ENCODE assay signal across 9 cellular contexts in the genomic region with DNA sequence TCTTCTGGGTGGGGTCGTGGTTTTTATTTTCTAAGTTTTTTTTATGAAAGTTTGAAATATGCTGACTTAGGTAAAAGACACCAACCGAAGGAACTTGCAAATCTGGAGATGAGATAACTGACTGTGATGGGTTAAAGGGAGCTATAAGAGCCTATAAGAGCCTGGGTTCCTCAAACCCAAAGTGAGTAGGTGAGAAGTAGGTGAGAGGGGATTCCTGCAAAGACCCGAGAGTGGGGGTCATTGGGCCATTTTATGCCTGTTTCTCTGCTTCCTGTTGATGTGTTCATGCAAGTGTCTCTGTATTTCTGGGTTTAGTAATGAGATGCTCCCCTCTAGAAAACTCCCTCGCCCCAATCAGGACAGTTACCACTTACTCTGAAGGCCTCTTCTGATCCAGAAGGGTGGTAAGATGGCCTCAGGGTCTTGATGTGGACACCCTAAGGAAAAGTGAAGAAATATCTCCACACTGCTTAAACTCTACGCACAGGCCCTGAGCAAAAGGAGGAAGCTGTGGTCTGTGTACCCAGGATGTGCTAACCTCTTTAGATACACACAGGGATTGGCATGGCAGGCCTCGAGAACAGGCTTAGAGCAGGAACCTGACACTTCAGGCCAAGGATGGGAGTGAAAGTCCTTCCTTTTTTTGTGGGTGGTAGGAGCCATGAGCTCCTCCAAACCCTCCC. TPM values are rescaled to one million over a fixed set of nuclear protein-coding genes. Genes with fewer than 3 reads are reported as not detected.
DNase-seq lines count a peak whose midpoint lies in the region; ATAC-seq and TF ChIP-seq lines count a peak whose summit lies in the region.
"Had no signal": no experiment of that assay in that cellular context is flagged by ENCODE, and none has a peak within 500 bp of the region (broad histone marks: within the 10 kb centered on the region; RNA-seq: fewer than 3 reads in every experiment).

No MANE protein-coding gene starts in this region.

- H3K9me3 Mint-ChIP-seq in activated CD4-positive, alpha-beta T cell treated with anti-CD3 and anti-CD28 coated beads for 36 hours (ENCODE audit: low read depth), result no peaks in the 10 kb centered on the region
- H3K9me3 Mint-ChIP-seq in activated T-helper 1 cell treated with anti-CD3 and anti-CD28 coated beads, Interleukin-12 subunit alpha, Interleukin-12 subunit beta, Interleukin-2, Interleukin-4 antibody, amounts not matched to agents 30 ng/mL and 10 ng/mL and 1 ng/mL, durations not matched to agents 14 hours and 24 hours and 36 hours, result no peaks in the 10 kb centered on the region
- no peaks in the 10 kb centered on the region for H3K9me3 Mint-ChIP-seq in stimulated activated effector memory CD8-positive, alpha-beta T cell treated with anti-CD3 and anti-CD28 coated beads, Interleukin-12 subunit alpha, Interleukin-12 subunit beta, amount 100 ng/mL, for 72 hours

- POLR2A ChIA-PET in activated CD4-positive, alpha-beta T cell treated with anti-CD3 and anti-CD28 coated beads for 36 hours (lab: Charles Lee), result interaction anchor here (0.6 to 0.9 kb wide), 8 partner anchors 19 to 54 kb away, joined by 3 to 6 read pairs (median 3); no protein-coding TSS in a partner anchor

- H3K36me3 Mint-ChIP-seq in activated CD4-positive, alpha-beta T cell treated with anti-CD3 and anti-CD28 coated beads for 36 hours (ENCODE audit: low read depth), result peaks cover 17% of the 10 kb centered on the region
- H3K36me3 Mint-ChIP-seq in activated T-helper 1 cell treated with anti-CD3 and anti-CD28 coated beads, Interleukin-12 subunit alpha, Interleukin-12 subunit beta, Interleukin-2, Interleukin-4 antibody, amounts not matched to agents 30 ng/mL and 10 ng/mL and 1 ng/mL, durations not matched to agents 14 hours and 24 hours and 36 hours (ENCODE audit: low read depth), result peaks cover 25% of the 10 kb centered on the region
- H3K36me3 Mint-ChIP-seq in stimulated activated effector memory CD8-positive, alpha-beta T cell treated with anti-CD3 and anti-CD28 coated beads, Interleukin-12 subunit alpha, Interleukin-12 subunit beta, amount 100 ng/mL, for 72 hours, result peaks cover 42% of the 10 kb centered on the region

- H3K4me3 Mint-ChIP-seq in activated CD4-positive, alpha-beta T cell treated with anti-CD3 and anti-CD28 coated beads for 36 hours, result peak overlapping the region; percentile 90
- H3K4me3 Mint-ChIP-seq in activated T-helper 1 cell treated with anti-CD3 and anti-CD28 coated beads, Interleukin-12 subunit alpha, Interleukin-12 subunit beta, Interleukin-2, Interleukin-4 antibody, amounts not matched to agents 30 ng/mL and 10 ng/mL and 1 ng/mL, durations not matched to agents 14 hours and 24 hours and 36 hours, result peak overlapping the region; percentile 87
- H3K4me3 Mint-ChIP-seq in stimulated activated effector memory CD8-positive, alpha-beta T cell treated with anti-CD3 and anti-CD28 coated beads, Interleukin-12 subunit alpha, Interleukin-12 subunit beta, amount 100 ng/mL, for 72 hours, result peak overlapping the region; percentile 89

- no peaks in the 10 kb centered on the region for H3K36me3 ChIP-seq in right atrium auricular region

- DNase-seq in activated CD4-positive, alpha-beta T cell treated with anti-CD3 and anti-CD28 coated beads for 36 hours, result peak; percentile 49
- no peak for DNase-seq in activated CD4-positive, alpha-beta T cell treated with anti-CD3 and anti-CD28 coated beads, Interleukin-2, amount 50 U/mL, for 4 hours
- peak; percentile 38 for DNase-seq in activated T-helper 1 cell treated with anti-CD3 and anti-CD28 coated beads, Interleukin-12 subunit alpha, Interleukin-12 subunit beta, Interleukin-2, Interleukin-4 antibody, amounts not matched to agents 30 ng/mL and 10 ng/mL and 1 ng/mL, durations not matched to agents 14 hours and 24 hours and 36 hours (ENCODE audit: low spot score)
- DNase-seq in right atrium auricular region (ENCODE audit: low spot score), result no peak
- DNase-seq in stimulated activated effector memory CD8-positive, alpha-beta T cell treated with anti-CD3 and anti-CD28 coated beads, Interleukin-12 subunit alpha, Interleukin-12 subunit beta, amount 100 ng/mL, for 72 hours (ENCODE audit: low spot score in 2 of 2), result peak in 1 of 2 donors; percentile 73
- no peak for DNase-seq in NCI-H2029 (lab: John Stamatoyannopoulos, UW)
- no peak for DNase-seq in NCI-H187 treated with DMSO at 0.1 percent for 48 hours (lab: John Stamatoyannopoulos, UW)

- H3K4me1 Mint-ChIP-seq in activated CD4-positive, alpha-beta T cell treated with anti-CD3 and anti-CD28 coated beads for 36 hours, result peaks cover 58% of the 10 kb centered on the region
- H3K4me1 Mint-ChIP-seq in activated T-helper 1 cell treated with anti-CD3 and anti-CD28 coated beads, Interleukin-12 subunit alpha, Interleukin-12 subunit beta, Interleukin-2, Interleukin-4 antibody, amounts not matched to agents 30 ng/mL and 10 ng/mL and 1 ng/mL, durations not matched to agents 14 hours and 24 hours and 36 hours (ENCODE audit: low read depth), result peaks cover 74% of the 10 kb centered on the region
- H3K4me1 Mint-ChIP-seq in stimulated activated effector memory CD8-positive, alpha-beta T cell treated with anti-CD3 and anti-CD28 coated beads, Interleukin-12 subunit alpha, Interleukin-12 subunit beta, amount 100 ng/mL, for 72 hours, result peaks cover 69% of the 10 kb centered on the region

- ATAC-seq in activated CD4-positive, alpha-beta T cell treated with anti-CD3 and anti-CD28 coated beads for 36 hours, result peak; percentile 24
- ATAC-seq in HG03565 (IDR thresholded peaks at IDR 0.05; ENCODE audit: unreplicated experiment), result peak; percentile 20
- peak; percentile 36 for ATAC-seq in stimulated activated effector memory CD8-positive, alpha-beta T cell treated with anti-CD3 and anti-CD28 coated beads, Interleukin-12 subunit alpha, Interleukin-12 subunit beta, amount 100 ng/mL, for 72 hours

- H3K27me3 ChIP-seq in right atrium auricular region, result no peaks in the 10 kb centered on the region

- no peaks in the 10 kb centered on the region for H3K9me3 ChIP-seq in right atrium auricular region

- H3K4me1 ChIP-seq in right atrium auricular region, result peaks cover 0 to 37% of the 10 kb centered on the region in 2 donors

- H3K27ac Mint-ChIP-seq in activated CD4-positive, alpha-beta T cell treated with anti-CD3 and anti-CD28 coated beads for 36 hours, result peak overlapping the region; percentile 94
- H3K27ac Mint-ChIP-seq in activated T-helper 1 cell treated with anti-CD3 and anti-CD28 coated beads, Interleukin-12 subunit alpha, Interleukin-12 subunit beta, Interleukin-2, Interleukin-4 antibody, amounts not matched to agents 30 ng/mL and 10 ng/mL and 1 ng/mL, durations not matched to agents 14 hours and 24 hours and 36 hours, result peak overlapping the region; percentile 91
- H3K27ac Mint-ChIP-seq in stimulated activated effector memory CD8-positive, alpha-beta T cell treated with anti-CD3 and anti-CD28 coated beads, Interleukin-12 subunit alpha, Interleukin-12 subunit beta, amount 100 ng/mL, for 72 hours, result peak overlapping the region; percentile 97

- peak overlapping the region; percentile 84 to 90 for H3K27ac ChIP-seq in right atrium auricular region
- H3K27ac ChIP-seq: C4-2B had no signal

- intact Hi-C loops in activated CD4-positive, alpha-beta T cell treated with anti-CD3 and anti-CD28 coated beads for 36 hours (cut with DNase I, micrococcal nuclease), result loop anchor here (1.0 to 5.0 kb wide), 11 partner anchors 9 to 223 kb away; no protein-coding TSS in a partner anchor
- intact Hi-C loops in activated T-helper 1 cell treated with anti-CD3 and anti-CD28 coated beads, Interleukin-12 subunit alpha, Interleukin-12 subunit beta, Interleukin-2, Interleukin-4 antibody, amounts not matched to agents 30 ng/mL and 10 ng/mL and 1 ng/mL, durations not matched to agents 14 hours and 24 hours and 36 hours (cut with micrococcal nuclease), result loop anchor here (1.0 to 5.0 kb wide), 11 partner anchors 8 to 523 kb away; no protein-coding TSS in a partner anchor

- CTCF ChIA-PET in activated CD4-positive, alpha-beta T cell treated with anti-CD3 and anti-CD28 coated beads for 36 hours (lab: Charles Lee), result interaction anchor here (0.5 to 1.0 kb wide), 6 partner anchors 25 to 81 kb away, joined by 3 to 5 read pairs (median 4); no protein-coding TSS in a partner anchor

- H3K4me3 ChIP-seq in right atrium auricular region, result peak overlapping the region; percentile 67 to 68

- TF ChIP-seq CTCF in right atrium auricular region (IDR thresholded peaks at IDR 0.05), result no peak

- H3K27me3 Mint-ChIP-seq in activated CD4-positive, alpha-beta T cell treated with anti-CD3 and anti-CD28 coated beads for 36 hours, result peaks cover 9% of the 10 kb centered on the region
- peaks cover 15% of the 10 kb centered on the region for H3K27me3 Mint-ChIP-seq in activated T-helper 1 cell treated with anti-CD3 and anti-CD28 coated beads, Interleukin-12 subunit alpha, Interleukin-12 subunit beta, Interleukin-2, Interleukin-4 antibody, amounts not matched to agents 30 ng/mL and 10 ng/mL and 1 ng/mL, durations not matched to agents 14 hours and 24 hours and 36 hours (ENCODE audit: insufficient read depth)

RNA-seq across cellular contexts. Expression of a gene that starts 1.8 kb away (rescaled TPM):
- 10 to 100 TPM; 40.4 to 57.0 TPM for total RNA-seq in activated CD4-positive, alpha-beta T cell treated with anti-CD3 and anti-CD28 coated beads for 36 hours
- 40.7 and 41.5 TPM in 2 replicates for total RNA-seq in activated T-helper 1 cell treated with anti-CD3 and anti-CD28 coated beads, Interleukin-12 subunit alpha, Interleukin-12 subunit beta, Interleukin-2, Interleukin-4 antibody, amounts not matched to agents 30 ng/mL and 10 ng/mL and 1 ng/mL, durations not matched to agents 14 hours and 24 hours and 36 hours
- 10 to 100 TPM; 12.3 to 25.2 TPM for total RNA-seq in right atrium auricular region

Comparison
In these comparisons a context has a peak if more than half of its experiments do, and no peak if none do; other contexts are left out.
1. DNase-seq: peak in activated CD4-positive, alpha-beta T cell treated with anti-CD3 and anti-CD28 coated beads for 36 hours (single experiment) and activated T-helper 1 cell treated with anti-CD3 and anti-CD28 coated beads, Interleukin-12 subunit alpha, Interleukin-12 subunit beta, Interleukin-2, Interleukin-4 antibody, amounts not matched to agents 30 ng/mL and 10 ng/mL and 1 ng/mL, durations not matched to agents 14 hours and 24 hours and 36 hours (single experiment); none in activated CD4-positive, alpha-beta T cell treated with anti-CD3 and anti-CD28 coated beads, Interleukin-2, amount 50 U/mL, for 4 hours (0 of 2), right atrium auricular region (single experiment), NCI-H2029 (single experiment) and NCI-H187 treated with DMSO at 0.1 percent for 48 hours (single experiment).
2. Peak in every context shown above with its lines, with median percentiles within 50 percentile points of each other: ATAC-seq, H3K27ac Mint-ChIP-seq and H3K4me3 Mint-ChIP-seq.